21 cellular contexts compared by ENCODE assay signal in genomic region chr9:18516514-18516913, GRCh38.
"Had no signal": no experiment of that assay in that cellular context is flagged by ENCODE, and none has a peak within 500 bp of the region (broad histone marks: within the 10 kb centered on the region; RNA-seq: fewer than 3 reads in every experiment).

No MANE protein-coding gene starts in this region.

- ATAC-seq: effector memory CD8-positive, alpha-beta T cell; esophagus mucosa; foreskin keratinocyte; gastrocnemius medialis; gastroesophageal sphincter; heart left ventricle; heart right ventricle had no signal

- DNase-seq: colonic mucosa; cortex of kidney; dermis blood vessel endothelial cell; dorsolateral prefrontal cortex; effector CD4-positive, alpha-beta T cell; effector CD8-positive, alpha-beta T cell; effector memory CD4-positive, alpha-beta T cell; effector memory CD8-positive, alpha-beta T cell; endodermal cell; erythroblast; esophagus squamous epithelium; foreskin fibroblast; foreskin keratinocyte; foreskin melanocyte; gastrocnemius medialis; glutamatergic neuron; head of caudate nucleus; heart left ventricle; heart right ventricle had no signal
